19 cellular contexts compared by ENCODE assay signal in the genomic region with DNA sequence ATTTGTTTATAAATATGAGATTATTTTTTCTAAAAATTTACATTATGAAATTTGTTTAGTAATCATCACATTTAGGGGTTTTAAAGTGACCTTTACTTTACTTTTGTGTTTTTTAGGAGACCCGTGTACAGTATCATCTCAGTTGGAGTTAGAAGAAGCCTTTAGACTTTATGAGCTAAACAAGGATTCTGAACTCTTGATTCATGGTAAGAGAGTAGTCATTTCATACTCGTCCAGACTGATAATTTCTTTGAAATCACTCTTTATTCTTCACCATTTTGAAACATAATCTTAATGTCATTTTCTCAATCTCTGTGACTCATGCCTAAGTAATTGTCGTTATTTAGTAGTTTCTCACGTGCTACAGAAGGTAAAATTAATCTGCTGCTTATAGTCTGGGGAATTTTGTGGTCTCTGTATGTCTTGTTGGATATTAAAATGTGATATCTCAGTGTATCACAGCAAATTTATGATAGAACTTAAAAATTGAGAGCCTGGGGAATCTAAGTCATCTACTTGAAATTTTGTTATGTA.
"Had no signal": no experiment of that assay in that cellular context is flagged by ENCODE, and none has a peak within 500 bp of the region (broad histone marks: within the 10 kb centered on the region; RNA-seq: fewer than 3 reads in every experiment).

No MANE protein-coding gene starts in this region.

- H3K27ac Mint-ChIP-seq: naive B cell, neural progenitor cell had no signal

- H3K9me3 ChIP-seq: adrenal gland, psoas muscle, sigmoid colon had no signal

- ATAC-seq: psoas muscle; stimulated activated memory B cell treated with anti-CD40 and anti-IgM and Interleukin-4, amounts not matched to agents 10 μg/mL and 1 μg/mL and 100 μg/mL, for 72 hours had no signal

- H3K4me2 ChIP-seq: neural progenitor cell had no signal

- H2AFZ ChIP-seq: neural progenitor cell had no signal

- H3K27me3 Mint-ChIP-seq: naive B cell; stimulated activated memory B cell treated with anti-CD40 and anti-IgM and Interleukin-4, amounts not matched to agents 10 μg/mL and 1 μg/mL and 100 μg/mL, for 72 hours had no signal

- H3K4me3 ChIP-seq: adrenal gland, coronary artery, left ventricle myocardium inferior, neural progenitor cell, psoas muscle, sigmoid colon, SK-N-MC had no signal

- H3K27me3 ChIP-seq: adrenal gland, neural progenitor cell, sigmoid colon had no signal

- H3K9ac ChIP-seq: neural progenitor cell had no signal

- H3K27ac ChIP-seq: adrenal gland, coronary artery, left ventricle myocardium inferior, neural progenitor cell, psoas muscle, sigmoid colon, SK-N-MC had no signal

- DNase-seq: activated CD4-positive, alpha-beta T cell treated with anti-CD3 and anti-CD28 coated beads for 4 hours; activated naive CD4-positive, alpha-beta T cell; adrenal gland; caudate nucleus; effector CD4-positive, alpha-beta T cell; foreskin fibroblast; glutamatergic neuron; hypothalamus; left ventricle myocardium inferior; naive B cell; psoas muscle; sigmoid colon; stimulated activated CD4-positive, alpha-beta T cell treated with anti-CD3 and anti-CD28 coated beads, Interleukin-12 subunit alpha, Interleukin-12 subunit beta, amount 100 ng/mL, for 4 hours; stimulated activated CD4-positive, alpha-beta T cell treated with anti-CD3 and anti-CD28 coated beads, Interleukin-2, amount 100 ng/mL, for 24 hours; T-helper 9 cell had no signal

- H3K4me1 ChIP-seq: adrenal gland, left ventricle myocardium inferior, neural progenitor cell, psoas muscle, sigmoid colon had no signal

- H3K4me3 Mint-ChIP-seq: naive B cell; neural progenitor cell; stimulated activated memory B cell treated with anti-CD40 and anti-IgM and Interleukin-4, amounts not matched to agents 10 μg/mL and 1 μg/mL and 100 μg/mL, for 72 hours had no signal
